Comparison of ENCODE assay signal across 1 cellular context in the genomic region with DNA sequence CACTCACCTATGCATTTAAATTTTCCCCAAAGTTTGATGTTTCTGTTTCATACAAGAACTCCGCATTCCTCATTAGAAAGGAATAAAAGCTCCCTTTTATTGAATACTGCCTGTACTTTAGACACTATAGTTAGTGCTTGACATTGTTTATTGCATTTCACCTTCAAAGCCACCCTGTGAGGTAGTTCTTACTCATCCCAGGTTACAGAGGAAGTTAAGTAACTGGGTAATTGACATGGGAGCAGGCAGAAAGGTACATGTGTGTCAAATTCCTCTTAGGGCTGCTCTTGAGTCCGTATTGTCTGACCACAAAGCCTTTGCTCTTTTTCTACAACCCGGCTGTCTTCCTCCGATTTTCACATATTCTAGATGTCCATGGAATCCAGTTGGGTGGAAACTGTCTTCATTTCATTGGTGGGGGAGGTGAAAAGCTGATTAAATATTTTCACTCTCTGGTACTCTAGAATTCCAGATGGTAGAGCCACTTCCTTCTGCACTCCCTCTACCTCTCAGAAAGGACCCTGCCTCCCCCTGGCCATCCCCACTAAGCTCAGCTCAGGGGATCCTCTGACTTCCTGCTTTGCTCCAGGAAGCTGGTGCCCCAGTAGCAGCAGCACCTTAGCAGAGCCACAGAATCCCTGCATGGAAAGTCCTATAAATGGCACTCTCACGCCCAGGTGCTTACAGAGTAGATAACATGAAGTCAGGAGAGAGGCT.
TF ChIP-seq lines count a peak whose summit lies in the region.

No MANE protein-coding gene starts in this region.

TF ChIP-seq in WTC11, 78 proteins besides CTCF, POLR2A, EP300 and RAD21 (continued from another document):
- TF ChIP-seq, protein P1, sequence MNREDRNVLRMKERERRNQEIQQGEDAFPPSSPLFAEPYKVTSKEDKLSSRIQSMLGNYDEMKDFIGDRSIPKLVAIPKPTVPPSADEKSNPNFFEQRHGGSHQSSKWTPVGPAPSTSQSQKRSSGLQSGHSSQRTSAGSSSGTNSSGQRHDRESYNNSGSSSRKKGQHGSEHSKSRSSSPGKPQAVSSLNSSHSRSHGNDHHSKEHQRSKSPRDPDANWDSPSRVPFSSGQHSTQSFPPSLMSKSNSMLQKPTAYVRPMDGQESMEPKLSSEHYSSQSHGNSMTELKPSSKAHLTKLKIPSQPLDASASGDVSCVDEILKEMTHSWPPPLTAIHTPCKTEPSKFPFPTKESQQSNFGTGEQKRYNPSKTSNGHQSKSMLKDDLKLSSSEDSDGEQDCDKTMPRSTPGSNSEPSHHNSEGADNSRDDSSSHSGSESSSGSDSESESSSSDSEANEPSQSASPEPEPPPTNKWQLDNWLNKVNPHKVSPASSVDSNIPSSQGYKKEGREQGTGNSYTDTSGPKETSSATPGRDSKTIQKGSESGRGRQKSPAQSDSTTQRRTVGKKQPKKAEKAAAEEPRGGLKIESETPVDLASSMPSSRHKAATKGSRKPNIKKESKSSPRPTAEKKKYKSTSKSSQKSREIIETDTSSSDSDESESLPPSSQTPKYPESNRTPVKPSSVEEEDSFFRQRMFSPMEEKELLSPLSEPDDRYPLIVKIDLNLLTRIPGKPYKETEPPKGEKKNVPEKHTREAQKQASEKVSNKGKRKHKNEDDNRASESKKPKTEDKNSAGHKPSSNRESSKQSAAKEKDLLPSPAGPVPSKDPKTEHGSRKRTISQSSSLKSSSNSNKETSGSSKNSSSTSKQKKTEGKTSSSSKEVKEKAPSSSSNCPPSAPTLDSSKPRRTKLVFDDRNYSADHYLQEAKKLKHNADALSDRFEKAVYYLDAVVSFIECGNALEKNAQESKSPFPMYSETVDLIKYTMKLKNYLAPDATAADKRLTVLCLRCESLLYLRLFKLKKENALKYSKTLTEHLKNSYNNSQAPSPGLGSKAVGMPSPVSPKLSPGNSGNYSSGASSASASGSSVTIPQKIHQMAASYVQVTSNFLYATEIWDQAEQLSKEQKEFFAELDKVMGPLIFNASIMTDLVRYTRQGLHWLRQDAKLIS (CRISPR knock-in tag; IDR thresholded peaks at IDR 0.05; ENCODE audit: borderline replicate concordance): no peak
- TF ChIP-seq SOX15 (CRISPR knock-in tag; IDR thresholded peaks at IDR 0.05) (no peak), CREM (CRISPR knock-in tag; IDR thresholded peaks at IDR 0.05) (no peak)
- TF ChIP-seq, protein P2, sequence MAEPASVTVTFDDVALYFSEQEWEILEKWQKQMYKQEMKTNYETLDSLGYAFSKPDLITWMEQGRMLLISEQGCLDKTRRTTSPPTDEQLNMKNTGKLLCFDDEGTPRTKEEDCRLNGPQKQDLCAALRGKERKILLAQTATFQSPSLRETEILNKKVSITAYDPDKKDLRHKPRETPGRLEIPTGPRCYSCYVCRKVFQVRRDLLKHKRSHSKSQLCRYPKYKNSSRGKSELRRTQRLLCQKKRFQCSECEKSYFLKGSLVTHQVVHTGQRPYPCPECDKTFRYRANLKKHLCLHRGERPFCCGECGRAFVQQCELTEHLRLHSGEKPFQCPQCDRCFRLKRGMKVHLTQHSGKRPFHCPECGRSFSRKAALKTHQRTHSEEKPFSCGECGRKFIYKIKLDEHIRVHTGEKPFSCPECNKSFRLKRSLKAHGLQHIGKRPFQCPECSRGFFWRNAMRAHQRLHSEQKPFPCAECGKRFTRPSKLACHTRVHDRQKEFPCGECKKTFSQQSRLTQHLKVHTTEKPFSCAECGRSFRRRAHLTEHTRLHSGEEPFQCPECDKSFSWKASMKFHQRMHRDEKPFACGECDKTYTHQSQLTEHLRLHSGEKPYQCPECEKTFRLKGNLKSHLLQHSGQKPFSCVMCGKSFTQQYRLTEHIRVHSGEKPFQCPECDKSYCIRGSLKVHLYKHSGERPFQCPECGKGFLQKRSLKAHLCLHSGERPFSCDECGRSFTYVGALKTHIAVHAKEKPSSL (CRISPR knock-in tag; conservative IDR thresholded peaks at IDR 0.05): no peak
- TF ChIP-seq, protein P3, sequence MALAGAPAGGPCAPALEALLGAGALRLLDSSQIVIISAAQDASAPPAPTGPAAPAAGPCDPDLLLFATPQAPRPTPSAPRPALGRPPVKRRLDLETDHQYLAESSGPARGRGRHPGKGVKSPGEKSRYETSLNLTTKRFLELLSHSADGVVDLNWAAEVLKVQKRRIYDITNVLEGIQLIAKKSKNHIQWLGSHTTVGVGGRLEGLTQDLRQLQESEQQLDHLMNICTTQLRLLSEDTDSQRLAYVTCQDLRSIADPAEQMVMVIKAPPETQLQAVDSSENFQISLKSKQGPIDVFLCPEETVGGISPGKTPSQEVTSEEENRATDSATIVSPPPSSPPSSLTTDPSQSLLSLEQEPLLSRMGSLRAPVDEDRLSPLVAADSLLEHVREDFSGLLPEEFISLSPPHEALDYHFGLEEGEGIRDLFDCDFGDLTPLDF (CRISPR knock-in tag; IDR thresholded peaks at IDR 0.05): no peak
- TF ChIP-seq, protein P4, sequence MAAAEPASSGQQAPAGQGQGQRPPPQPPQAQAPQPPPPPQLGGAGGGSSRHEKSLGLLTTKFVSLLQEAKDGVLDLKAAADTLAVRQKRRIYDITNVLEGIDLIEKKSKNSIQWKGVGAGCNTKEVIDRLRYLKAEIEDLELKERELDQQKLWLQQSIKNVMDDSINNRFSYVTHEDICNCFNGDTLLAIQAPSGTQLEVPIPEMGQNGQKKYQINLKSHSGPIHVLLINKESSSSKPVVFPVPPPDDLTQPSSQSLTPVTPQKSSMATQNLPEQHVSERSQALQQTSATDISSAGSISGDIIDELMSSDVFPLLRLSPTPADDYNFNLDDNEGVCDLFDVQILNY (CRISPR knock-in tag; IDR thresholded peaks at IDR 0.05): no peak
- TF ChIP-seq, protein P5, sequence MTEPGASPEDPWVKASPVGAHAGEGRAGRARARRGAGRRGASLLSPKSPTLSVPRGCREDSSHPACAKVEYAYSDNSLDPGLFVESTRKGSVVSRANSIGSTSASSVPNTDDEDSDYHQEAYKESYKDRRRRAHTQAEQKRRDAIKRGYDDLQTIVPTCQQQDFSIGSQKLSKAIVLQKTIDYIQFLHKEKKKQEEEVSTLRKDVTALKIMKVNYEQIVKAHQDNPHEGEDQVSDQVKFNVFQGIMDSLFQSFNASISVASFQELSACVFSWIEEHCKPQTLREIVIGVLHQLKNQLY (CRISPR knock-in tag; IDR thresholded peaks at IDR 0.05): no peak
TF ChIP-seq in WTC11: peak in this region for 0.
